20 cellular contexts compared by ENCODE assay signal in the genomic region with DNA sequence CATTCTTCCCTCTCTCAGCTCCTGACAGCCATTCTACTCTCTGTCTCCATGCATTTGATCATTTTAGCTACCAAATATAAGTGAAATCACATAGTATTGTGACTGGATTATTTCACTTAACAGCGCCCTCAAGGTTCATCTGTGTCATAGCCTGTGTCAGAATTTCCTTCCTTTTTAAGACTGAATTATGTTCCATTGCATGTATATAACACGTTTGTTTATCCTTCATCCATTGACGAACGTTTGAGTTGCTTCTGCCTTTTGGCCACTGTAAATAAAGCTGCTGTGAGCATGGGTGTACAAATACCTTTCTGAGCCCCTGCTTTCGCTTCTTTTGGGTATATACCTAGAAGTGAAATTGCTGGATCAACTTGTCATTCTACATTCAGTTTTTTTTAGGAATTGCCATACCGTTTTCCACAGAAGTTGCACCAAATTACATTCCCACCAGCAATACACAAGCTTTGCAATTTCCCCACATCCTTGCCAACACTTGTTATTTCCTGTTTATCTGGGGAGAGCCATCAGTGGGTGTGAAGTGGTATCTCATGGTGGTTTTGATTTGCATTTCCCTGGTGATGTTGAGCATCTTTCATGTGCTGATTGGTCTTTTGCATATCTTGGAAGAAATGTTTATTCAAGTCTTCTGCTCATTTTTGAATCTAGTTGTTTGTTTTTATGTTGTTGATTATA. TPM values are rescaled to one million over a fixed set of nuclear protein-coding genes. Genes with fewer than 3 reads are reported as not detected.
DNase-seq lines count a peak whose midpoint lies in the region; ATAC-seq and TF ChIP-seq lines count a peak whose summit lies in the region.
"Had no signal": no experiment of that assay in that cellular context is flagged by ENCODE, and none has a peak within 500 bp of the region (broad histone marks: within the 10 kb centered on the region; RNA-seq: fewer than 3 reads in every experiment).

No MANE protein-coding gene starts in this region.

- peak overlapping the region in 1 of 11 experiments; percentile 22; a peak in 2 of 22 replicates for H3K27ac ChIP-seq in BLaER1 treated with 17β-estradiol and CSF1 and Interleukin-3, amounts not matched to agents 10 nM and 100 nM
- H3K27ac ChIP-seq: body of pancreas, dorsolateral prefrontal cortex, heart left ventricle had no signal

- no peaks in the 10 kb centered on the region for H3K27me3 ChIP-seq in BLaER1 treated with 17β-estradiol and CSF1 and Interleukin-3, amounts not matched to agents 10 nM and 100 nM
- H3K27me3 ChIP-seq: body of pancreas, dorsolateral prefrontal cortex had no signal

- H3K9me3 Mint-ChIP-seq in activated T-helper 2 cell treated with anti-CD3 and anti-CD28 coated beads, Interferon-gamma antibody, Interleukin-2, Interleukin-4, amounts not matched to agents 10 μg/mL and 5 μg/mL and 100 μg/mL, durations not matched to agents 14 hours and 24 hours and 36 hours, result no peaks in the 10 kb centered on the region
- H3K9me3 Mint-ChIP-seq in stimulated activated naive B cell treated with anti-CD40 and anti-IgM and Interleukin-4, amounts not matched to agents 10 μg/mL and 1 μg/mL and 100 μg/mL, for 72 hours, result peaks cover 0 to 2% of the 10 kb centered on the region in 2 donors
- peaks cover 4% of the 10 kb centered on the region for H3K9me3 Mint-ChIP-seq in osteocyte (ENCODE audit: unreplicated experiment)
- H3K9me3 Mint-ChIP-seq: type B pancreatic cell had no signal

- no peak overlapping the region for H3K4me3 ChIP-seq in BLaER1 treated with 17β-estradiol and CSF1 and Interleukin-3, amounts not matched to agents 10 nM and 100 nM
- H3K4me3 ChIP-seq: body of pancreas, dorsolateral prefrontal cortex, heart left ventricle, K562 had no signal

- H3K4me2 ChIP-seq in BLaER1 treated with 17β-estradiol and CSF1 and Interleukin-3, amounts not matched to agents 10 nM and 100 nM, result peak overlapping the region in 10 of 11 experiments; percentile 6 to 46 (median 24); a peak in 10 of 22 replicates

- no peak for DNase-seq in activated T-helper 2 cell treated with anti-CD3 and anti-CD28 coated beads, Interferon-gamma antibody, Interleukin-2, Interleukin-4, amounts not matched to agents 10 μg/mL and 5 μg/mL and 100 μg/mL, durations not matched to agents 14 hours and 24 hours and 36 hours (ENCODE audit: low spot score)
- DNase-seq in Right ventricle myocardium inferior (ENCODE audit: missing footprints) (no peak), osteocyte (ENCODE audit: extremely low spot score, unreplicated experiment) (no peak)
- DNase-seq in stimulated activated CD4-positive, alpha-beta T cell treated with anti-CD3 and anti-CD28 coated beads, Interleukin-4, amount 100 ng/mL, for 24 hours, result no peak
- no peak for DNase-seq in stimulated activated naive B cell treated with anti-CD40 and anti-IgM and Interleukin-4, amounts not matched to agents 10 μg/mL and 1 μg/mL and 100 μg/mL, for 72 hours
- DNase-seq: activated CD4-positive, alpha-beta T cell treated with anti-CD3 and anti-CD28 coated beads, Interleukin-2, amount 50 U/mL, for 4 hours; activated naive CD4-positive, alpha-beta T cell; body of pancreas; heart left ventricle; kidney; midbrain; NCI-H1105 treated with DMSO at 0.1 percent for 48 hours; NK-92 treated with Interleukin-12 subunit alpha and Interleukin-12 subunit beta, amount 100 ng/mL, for 24 hours; stimulated activated CD4-positive, alpha-beta T cell treated with anti-CD3 and anti-CD28 coated beads, Interleukin-4, amount 100 ng/mL, for 1 hour had no signal

- H3K27ac Mint-ChIP-seq in activated T-helper 2 cell treated with anti-CD3 and anti-CD28 coated beads, Interferon-gamma antibody, Interleukin-2, Interleukin-4, amounts not matched to agents 10 μg/mL and 5 μg/mL and 100 μg/mL, durations not matched to agents 14 hours and 24 hours and 36 hours, result peak overlapping the region; percentile 24
- H3K27ac Mint-ChIP-seq in stimulated activated naive B cell treated with anti-CD40 and anti-IgM and Interleukin-4, amounts not matched to agents 10 μg/mL and 1 μg/mL and 100 μg/mL, for 72 hours, result no peak overlapping the region
- H3K27ac Mint-ChIP-seq in osteocyte (ENCODE audit: unreplicated experiment), result no peak overlapping the region
- H3K27ac Mint-ChIP-seq: type B pancreatic cell had no signal

- H3K9me3 ChIP-seq in BLaER1 treated with 17β-estradiol and CSF1 and Interleukin-3, amounts not matched to agents 10 nM and 100 nM (replicated peaks in 1 of 11), result peaks cover 4 to 14% (median 11%) of the 10 kb centered on the region in 11 experiments; a peak in 14 of 22 replicates
- H3K9me3 ChIP-seq: body of pancreas had no signal

- intact Hi-C loops in activated T-helper 2 cell treated with anti-CD3 and anti-CD28 coated beads, Interferon-gamma antibody, Interleukin-2, Interleukin-4, amounts not matched to agents 10 μg/mL and 5 μg/mL and 100 μg/mL, durations not matched to agents 14 hours and 24 hours and 36 hours (cut with micrococcal nuclease), result no loop called here
- intact Hi-C loops in Right ventricle myocardium inferior (cut with DNase I), result no loop called here

- H3K27me3 Mint-ChIP-seq in activated T-helper 2 cell treated with anti-CD3 and anti-CD28 coated beads, Interferon-gamma antibody, Interleukin-2, Interleukin-4, amounts not matched to agents 10 μg/mL and 5 μg/mL and 100 μg/mL, durations not matched to agents 14 hours and 24 hours and 36 hours (ENCODE audit: low read depth), result peaks cover 7% of the 10 kb centered on the region
- H3K27me3 Mint-ChIP-seq in stimulated activated naive B cell treated with anti-CD40 and anti-IgM and Interleukin-4, amounts not matched to agents 10 μg/mL and 1 μg/mL and 100 μg/mL, for 72 hours, result peaks cover 0 to 5% of the 10 kb centered on the region in 2 donors
- H3K27me3 Mint-ChIP-seq in osteocyte (ENCODE audit: unreplicated experiment), result peaks cover 22% of the 10 kb centered on the region
- H3K27me3 Mint-ChIP-seq: type B pancreatic cell had no signal

- H3K36me3 Mint-ChIP-seq in activated T-helper 2 cell treated with anti-CD3 and anti-CD28 coated beads, Interferon-gamma antibody, Interleukin-2, Interleukin-4, amounts not matched to agents 10 μg/mL and 5 μg/mL and 100 μg/mL, durations not matched to agents 14 hours and 24 hours and 36 hours (ENCODE audit: low read depth), result no peaks in the 10 kb centered on the region
- peaks cover 0 to 3% of the 10 kb centered on the region in 2 donors for H3K36me3 Mint-ChIP-seq in stimulated activated naive B cell treated with anti-CD40 and anti-IgM and Interleukin-4, amounts not matched to agents 10 μg/mL and 1 μg/mL and 100 μg/mL, for 72 hours
- no peaks in the 10 kb centered on the region for H3K36me3 Mint-ChIP-seq in osteocyte (ENCODE audit: unreplicated experiment)

- H3K4me1 ChIP-seq in BLaER1 treated with 17β-estradiol and CSF1 and Interleukin-3, amounts not matched to agents 10 nM and 100 nM, result peaks cover 10 to 26% (median 18%) of the 10 kb centered on the region in 10 experiments; a peak in 19 of 20 replicates
- H3K4me1 ChIP-seq: body of pancreas, heart left ventricle had no signal

- H4K20me1 ChIP-seq in BLaER1 treated with 17β-estradiol and CSF1 and Interleukin-3, amounts not matched to agents 10 nM and 100 nM, result no peaks in the 10 kb centered on the region

- peaks cover 14% of the 10 kb centered on the region for H3K4me1 Mint-ChIP-seq in activated T-helper 2 cell treated with anti-CD3 and anti-CD28 coated beads, Interferon-gamma antibody, Interleukin-2, Interleukin-4, amounts not matched to agents 10 μg/mL and 5 μg/mL and 100 μg/mL, durations not matched to agents 14 hours and 24 hours and 36 hours (ENCODE audit: low read depth)
- H3K4me1 Mint-ChIP-seq in stimulated activated naive B cell treated with anti-CD40 and anti-IgM and Interleukin-4, amounts not matched to agents 10 μg/mL and 1 μg/mL and 100 μg/mL, for 72 hours, result no peaks in the 10 kb centered on the region
- no peaks in the 10 kb centered on the region for H3K4me1 Mint-ChIP-seq in osteocyte (ENCODE audit: unreplicated experiment)

- no peaks in the 10 kb centered on the region for H3K36me3 ChIP-seq in BLaER1 treated with 17β-estradiol and CSF1 and Interleukin-3, amounts not matched to agents 10 nM and 100 nM
- H3K36me3 ChIP-seq: heart left ventricle had no signal

- H3K4me3 Mint-ChIP-seq in activated T-helper 2 cell treated with anti-CD3 and anti-CD28 coated beads, Interferon-gamma antibody, Interleukin-2, Interleukin-4, amounts not matched to agents 10 μg/mL and 5 μg/mL and 100 μg/mL, durations not matched to agents 14 hours and 24 hours and 36 hours (ENCODE audit: low read depth), result no peak overlapping the region
- no peak overlapping the region for H3K4me3 Mint-ChIP-seq in stimulated activated naive B cell treated with anti-CD40 and anti-IgM and Interleukin-4, amounts not matched to agents 10 μg/mL and 1 μg/mL and 100 μg/mL, for 72 hours
- H3K4me3 Mint-ChIP-seq in osteocyte (ENCODE audit: unreplicated experiment), result no peak overlapping the region
- H3K4me3 Mint-ChIP-seq: type B pancreatic cell had no signal

- peak; percentile 73 for ATAC-seq in GM18520 (IDR thresholded peaks at IDR 0.05; ENCODE audit: unreplicated experiment)
- ATAC-seq in HG02973 (IDR thresholded peaks at IDR 0.05; ENCODE audit: unreplicated experiment), result peak; percentile 44
- ATAC-seq in Right ventricle myocardium inferior, result no peak
- ATAC-seq in stimulated activated naive B cell treated with anti-CD40 and anti-IgM and Interleukin-4, amounts not matched to agents 10 μg/mL and 1 μg/mL and 100 μg/mL, for 72 hours (replicated peaks), result no peak
- ATAC-seq: body of pancreas, heart left ventricle, K562 had no signal

- H3K9ac ChIP-seq in BLaER1 treated with 17β-estradiol and CSF1 and Interleukin-3, amounts not matched to agents 10 nM and 100 nM, result no peak overlapping the region

- no peak for TF ChIP-seq CTCF in osteocyte (IDR thresholded peaks at IDR 0.05)

RNA-seq across cellular contexts. Expression of a gene that starts 17.5 kb away (rescaled TPM):
- 3.1 and 4.3 TPM in 2 replicates for total RNA-seq in activated T-helper 2 cell treated with anti-CD3 and anti-CD28 coated beads, Interferon-gamma antibody, Interleukin-2, Interleukin-4, amounts not matched to agents 10 μg/mL and 5 μg/mL and 100 μg/mL, durations not matched to agents 14 hours and 24 hours and 36 hours
- 0.32 TPM for total RNA-seq in Right ventricle myocardium inferior
- total RNA-seq in osteocyte, result 0.21 TPM in 1 of 2 replicates, not detected in the other

Comparison
In these comparisons a context has a peak if more than half of its experiments do, and no peak if none do; other contexts are left out.
1. ATAC-seq: peak in GM18520 (single experiment) and HG02973 (single experiment); none in Right ventricle myocardium inferior (single experiment) and stimulated activated naive B cell treated with anti-CD40 and anti-IgM and Interleukin-4, amounts not matched to agents 10 μg/mL and 1 μg/mL and 100 μg/mL, for 72 hours (0 of 2).